ENCODE assay signal across 19 cellular contexts in the genomic region with DNA sequence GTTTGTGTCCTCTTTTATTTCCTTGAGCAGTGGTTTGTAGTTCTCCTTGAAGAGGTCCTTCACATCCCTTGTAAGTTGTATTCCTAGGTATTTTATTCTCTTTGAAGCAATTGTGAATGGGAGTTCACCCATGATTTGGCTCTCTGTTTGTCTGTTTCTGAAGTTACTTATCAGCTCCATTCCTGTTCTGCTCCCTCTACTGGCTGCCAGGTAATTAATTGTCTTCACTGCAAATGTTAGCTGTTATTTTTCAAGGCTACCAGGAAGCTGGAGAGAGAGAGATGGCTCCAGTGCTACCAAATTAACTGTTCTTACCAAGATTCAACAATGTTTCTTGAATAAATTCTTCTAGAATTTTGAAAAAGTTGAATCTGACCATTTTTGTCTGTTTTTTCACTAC. TPM values are rescaled to one million over a fixed set of nuclear protein-coding genes. Genes with fewer than 3 reads are reported as not detected.
DNase-seq lines count a peak whose midpoint lies in the region; ATAC-seq and TF ChIP-seq lines count a peak whose summit lies in the region.
"Not testable (repeated sequence)": the region's sequence is repeated elsewhere in the genome, so short reads cannot be mapped to it uniquely, and the experiment has no call there.
"Had no signal": no experiment of that assay in that cellular context is flagged by ENCODE, and none has a peak within 500 bp of the region (broad histone marks: within the 10 kb centered on the region; RNA-seq: fewer than 3 reads in every experiment).

No MANE protein-coding gene starts in this region.

- CTCF ChIA-PET in SK-N-SH (lab: Yijun Ruan, JAX): interaction anchor here (1.0 to 2.8 kb wide), 2 partner anchors 39 to 42 kb away, joined by 3 to 10 read pairs; no protein-coding TSS in a partner anchor

- H4K20me1 ChIP-seq in GM23248 (ENCODE audit: insufficient read depth); SK-N-SH (ENCODE audit: insufficient read depth): not testable (repeated sequence)

- not testable (repeated sequence) for H3K36me3 ChIP-seq in GM23248 (ENCODE audit: low read depth); SK-N-SH (replicated peaks in 1 of 2; ENCODE audit: control insufficient read depth in 1 of 2, insufficient read depth in 2 of 2, low read length in 1 of 2)

- not testable (repeated sequence) for H3K27ac ChIP-seq in GM23248; SK-N-SH (ENCODE audit: low read depth in 2 of 2, low read length in 1 of 2)

- H3K4me1 ChIP-seq in GM23248 (ENCODE audit: insufficient read depth); SK-N-SH (ENCODE audit: control insufficient read depth in 1 of 2, insufficient read depth in 2 of 2, low read depth in 1 of 2, low read length in 1 of 2): not testable (repeated sequence)

- peak; percentile 23 for DNase-seq in A172 (ENCODE audit: low spot score)
- peak; percentile 16 for DNase-seq in DMS 273 (lab: John Stamatoyannopoulos, UW; ENCODE audit: unreplicated experiment)
- DNase-seq in GM23248: peak; percentile 31
- peak; percentile 5 for DNase-seq in NCI-H82 (lab: John Stamatoyannopoulos, UW)
- DNase-seq in SK-N-SH; left lobe of liver (ENCODE audit: low spot score): not testable (repeated sequence)
- DNase-seq in epithelial cell of esophagus (ENCODE audit: low read depth): peak; percentile 63

- not testable (repeated sequence) for H3K4me2 ChIP-seq in GM23248 (ENCODE audit: unreplicated experiment); SK-N-SH

- TF ChIP-seq RAD21 in SK-N-SH (IDR thresholded peaks at IDR 0.05; ENCODE audit: low read length): not testable (repeated sequence)

- not testable (repeated sequence) for H2AFZ ChIP-seq in GM23248; SK-N-SH (ENCODE audit: low read depth)

- not testable (repeated sequence) for H3K27me3 ChIP-seq in GM23248 (replicated peaks; ENCODE audit: insufficient read depth)
- peaks cover 22% of the 10 kb centered on the region; the same call in 1 of the 2 replicates for H3K27me3 ChIP-seq in SK-N-SH (ENCODE audit: insufficient read depth)

- TF ChIP-seq CTCF in LNCAP (IDR thresholded peaks at IDR 0.05) (peak; percentile 54), SK-N-SH (IDR thresholded peaks at IDR 0.05) (peak; percentile 24; the same call in 1 of the 2 replicates), epithelial cell of esophagus (IDR thresholded peaks at IDR 0.05; ENCODE audit: insufficient read depth, low read depth, low read length, missing control alignments) (peak; percentile 56)

- H3K4me3 ChIP-seq in GM23248; SK-N-SH (ENCODE audit: low read depth in 2 of 2, low read length in 1 of 2); epithelial cell of esophagus (ENCODE audit: low read length): not testable (repeated sequence)

- POLR2A ChIA-PET in SK-N-SH (lab: Yijun Ruan, JAX): not testable (repeated sequence)

- H3K9ac ChIP-seq in GM23248, SK-N-SH: not testable (repeated sequence)

- ATAC-seq in left lobe of liver: peak; percentile 71

- H3F3A ChIP-seq in GM23248 (ENCODE audit: insufficient read depth); SK-N-SH (replicated peaks; ENCODE audit: insufficient read depth): not testable (repeated sequence)

- in situ Hi-C loops in GM23248 (cut with MboI): not testable (repeated sequence)

- TF ChIP-seq EP300 in SK-N-SH (IDR thresholded peaks at IDR 0.05; ENCODE audit: borderline replicate concordance in 1 of 2, low read depth in 1 of 2, low read length in 1 of 2): not testable (repeated sequence)

- not testable (repeated sequence) for H3K9me3 ChIP-seq in GM23248 (ENCODE audit: low read depth); SK-N-SH

- not testable (repeated sequence) for H3K79me2 ChIP-seq in GM23248 (ENCODE audit: insufficient read depth); SK-N-SH (ENCODE audit: insufficient read depth)

- not testable (repeated sequence) for H3K9me2 ChIP-seq in GM23248 (ENCODE audit: insufficient read depth); SK-N-SH

RNA-seq across cellular contexts. Expression of a gene that starts 19.1 kb away (rescaled TPM):
- not detected in 2 replicates for total RNA-seq in A172 (2014; rRNA removed; shearing (Covaris generic))
- not detected in 2 replicates for total RNA-seq in GM23248 (2014; rRNA removed; shearing (Covaris generic))
- not detected in 2 replicates for polyA plus RNA-seq in GM23248 (2016; fragmentation: Nextera tagmentation; extraction: Ambion mirVana)
- polyA plus RNA-seq in SK-N-SH (2012; rRNA removed): not detected in 2 replicates
- not detected in 2 replicates for polyA plus RNA-seq in SK-N-SH (2012; cell fraction: cytosol; rRNA removed)
- polyA plus RNA-seq in SK-N-SH (2012; cell fraction: nucleus; rRNA removed): not detected in 2 replicates
- not detected for total RNA-seq in left lobe of liver
- total RNA-seq: activated CD4-positive, alpha-beta memory T cell treated with anti-CD3 and anti-CD28 coated beads, Interleukin-2, amount 10 ng/mL, durations not matched to agents 7 days and 5 days; Calu3; cerebellum; endothelial cell of umbilical vein; H1; heart left ventricle; Peyer's patch; right cardiac atrium; SJSA1; T-helper 17 cell; transverse colon had no signal
- polyA plus RNA-seq: endothelial cell of umbilical vein, H1, heart left ventricle, right cardiac atrium had no signal

RNA-seq across cellular contexts. Expression of a gene that starts 22.7 kb away (rescaled TPM):
- total RNA-seq in A172 (2014; rRNA removed; shearing (Covaris generic)): not detected in 2 replicates
- total RNA-seq in GM23248 (2014; rRNA removed; shearing (Covaris generic)): not detected in 2 replicates
- polyA plus RNA-seq in GM23248 (2016; fragmentation: Nextera tagmentation; extraction: Ambion mirVana) (not detected in 2 replicates), SK-N-SH (2012; rRNA removed) (not detected in 2 replicates)
- not detected in 2 replicates for polyA plus RNA-seq in SK-N-SH (2012; cell fraction: cytosol; rRNA removed)
- polyA plus RNA-seq in SK-N-SH (2012; cell fraction: nucleus; rRNA removed): not detected in 2 replicates
- not detected for total RNA-seq in left lobe of liver
- total RNA-seq: activated CD4-positive, alpha-beta memory T cell treated with anti-CD3 and anti-CD28 coated beads, Interleukin-2, amount 10 ng/mL, durations not matched to agents 7 days and 5 days; Calu3; cerebellum; endothelial cell of umbilical vein; H1; heart left ventricle; Peyer's patch; right cardiac atrium; SJSA1; T-helper 17 cell; transverse colon had no signal
- polyA plus RNA-seq: endothelial cell of umbilical vein, H1, heart left ventricle, right cardiac atrium had no signal
